Comparison of ENCODE assay signal across 13 cellular contexts in the genomic region with DNA sequence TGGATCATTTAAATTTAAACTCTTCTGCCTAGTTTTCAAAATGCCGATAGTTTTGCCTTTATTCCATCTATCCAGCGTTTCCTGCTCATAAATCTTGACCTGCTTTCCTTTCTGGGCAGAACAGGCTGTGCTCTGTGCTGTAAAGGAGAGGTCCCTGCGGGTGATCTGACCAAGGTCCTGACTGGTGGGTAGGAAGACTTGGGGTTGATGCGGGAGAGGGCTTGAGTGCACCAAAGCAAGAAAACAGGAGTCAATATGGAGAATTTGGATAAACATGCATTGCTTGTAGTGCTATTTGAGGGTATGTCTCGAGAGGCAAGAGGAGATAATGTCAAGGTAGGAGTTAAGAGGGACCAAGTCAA.
A peak's percentile ranks its signal among the peaks of the same experiment; 100 is the strongest.
DNase-seq lines count a peak whose midpoint lies in the region; ATAC-seq and TF ChIP-seq lines count a peak whose summit lies in the region.
"Had no signal": no experiment of that assay in that cellular context is flagged by ENCODE, and none has a peak within 500 bp of the region (broad histone marks: within the 10 kb centered on the region; RNA-seq: fewer than 3 reads in every experiment).

No MANE protein-coding gene starts in this region.

- in situ Hi-C loops in SK-MEL-5 (cut with HindIII; ENCODE audit: low pct_unique_long_range_greater_than_20kb, low sequenced_read_pairs), result no loop called here

- no peaks in the 10 kb centered on the region for H3K36me3 Mint-ChIP-seq in mesothelial cell of epicardium

- no peak overlapping the region for H3K27ac Mint-ChIP-seq in mesothelial cell of epicardium

- H3K27me3 Mint-ChIP-seq in mesothelial cell of epicardium (ENCODE audit: low read depth), result peaks cover 3% of the 10 kb centered on the region

- no peaks in the 10 kb centered on the region for H3K9me3 Mint-ChIP-seq in mesothelial cell of epicardium
- H3K9me3 Mint-ChIP-seq: stimulated activated naive CD8-positive, alpha-beta T cell treated with anti-CD3 and anti-CD28 coated beads, Interleukin-15, Interleukin-2, amounts not matched to agents 100 ng/mL and 50 ng/mL, for 24 hours had no signal

- peaks cover 5% of the 10 kb centered on the region for H3K4me1 Mint-ChIP-seq in mesothelial cell of epicardium

- TF ChIP-seq CTCF in mesothelial cell of epicardium (IDR thresholded peaks at IDR 0.05; ENCODE audit: unreplicated experiment), result no peak

- H3K4me3 Mint-ChIP-seq in mesothelial cell of epicardium, result no peak overlapping the region
- H3K4me3 Mint-ChIP-seq: stimulated activated naive CD8-positive, alpha-beta T cell treated with anti-CD3 and anti-CD28 coated beads, Interleukin-15, Interleukin-2, amounts not matched to agents 100 ng/mL and 50 ng/mL, for 24 hours had no signal

- DNase-seq in COLO829 (ENCODE audit: low spot score) (peak; percentile 38), SK-MEL-5 (ENCODE audit: low read depth, low spot score) (peak; percentile 47), mesothelial cell of epicardium (ENCODE audit: low spot score in 2 of 2, unreplicated experiment in 2 of 2) (no peak), NCI-H2196 treated with DMSO at 0.1 percent for 48 hours (lab: John Stamatoyannopoulos, UW; ENCODE audit: unreplicated experiment) (no peak), NOMO-1 (lab: John Stamatoyannopoulos, UW; ENCODE audit: unreplicated experiment in 2 of 2) (no peak)
- DNase-seq: H7; mesenchymal stem cell; NCI-H1092; stimulated activated CD4-positive, alpha-beta T cell treated with anti-CD3 and anti-CD28 coated beads, Interleukin-4, amount 100 ng/mL, for 1 hour had no signal

- ATAC-seq in GM21390 (IDR thresholded peaks at IDR 0.05; ENCODE audit: unreplicated experiment) (peak; percentile 4), HG03060 (IDR thresholded peaks at IDR 0.05; ENCODE audit: low read depth, unreplicated experiment) (peak; percentile 4), GM21423 (IDR thresholded peaks at IDR 0.05; ENCODE audit: unreplicated experiment) (no peak)

Comparison
In these comparisons a context has a peak if more than half of its experiments do, and no peak if none do; other contexts are left out.
1. DNase-seq: peak in COLO829 (single experiment) and SK-MEL-5 (single experiment); none in mesothelial cell of epicardium (0 of 2), NCI-H2196 treated with DMSO at 0.1 percent for 48 hours (single experiment) and NOMO-1 (0 of 2).